In the genomic region with DNA sequence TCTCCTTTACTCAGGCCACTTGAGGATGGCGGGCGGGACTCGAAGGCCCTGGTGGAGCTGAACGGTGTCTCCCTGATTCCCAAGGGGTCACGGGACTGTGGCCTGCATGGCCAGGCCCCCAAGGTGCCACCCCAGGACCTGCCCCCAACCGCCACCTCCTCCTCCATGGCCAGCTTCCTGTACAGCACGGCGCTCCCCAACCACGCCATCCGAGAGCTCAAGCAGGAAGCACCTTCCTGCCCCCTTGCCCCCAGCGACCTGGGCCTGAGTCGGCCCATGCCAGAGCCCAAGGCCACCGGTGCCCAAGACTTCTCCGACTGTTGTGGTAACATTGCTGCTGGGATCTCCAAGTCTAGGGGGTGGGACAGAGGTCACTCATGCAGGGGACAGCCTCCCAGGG, we compare ENCODE assay signal across 7 cellular contexts.
"Had no signal": no experiment of that assay in that cellular context is flagged by ENCODE, and none has a peak within 500 bp of the region (broad histone marks: within the 10 kb centered on the region; RNA-seq: fewer than 3 reads in every experiment).

No MANE protein-coding gene starts in this region.

- H3K27ac Mint-ChIP-seq: HFFc6 had no signal

- H3K27ac ChIP-seq: GM23248 had no signal

- H3K4me3 ChIP-seq: GM23248, HAP-1 had no signal

- H3K9me3 Mint-ChIP-seq: HFFc6, IgD-negative memory B cell had no signal

- H3K9me3 ChIP-seq: HAP-1 had no signal

- DNase-seq: GM23248, GOT3, HFFc6, KBM-7 had no signal

- H3K9ac ChIP-seq: GM23248 had no signal

- H2AFZ ChIP-seq: GM23248 had no signal

- H3K36me3 Mint-ChIP-seq: IgD-negative memory B cell had no signal

- H3K27me3 Mint-ChIP-seq: IgD-negative memory B cell had no signal

- ATAC-seq: HCT116 had no signal

- H3K4me3 Mint-ChIP-seq: HFFc6 had no signal

- H3K4me1 Mint-ChIP-seq: IgD-negative memory B cell had no signal

- H3K4me1 ChIP-seq: HAP-1 had no signal
